ENCODE assay signal across 7 cellular contexts in the genomic region with DNA sequence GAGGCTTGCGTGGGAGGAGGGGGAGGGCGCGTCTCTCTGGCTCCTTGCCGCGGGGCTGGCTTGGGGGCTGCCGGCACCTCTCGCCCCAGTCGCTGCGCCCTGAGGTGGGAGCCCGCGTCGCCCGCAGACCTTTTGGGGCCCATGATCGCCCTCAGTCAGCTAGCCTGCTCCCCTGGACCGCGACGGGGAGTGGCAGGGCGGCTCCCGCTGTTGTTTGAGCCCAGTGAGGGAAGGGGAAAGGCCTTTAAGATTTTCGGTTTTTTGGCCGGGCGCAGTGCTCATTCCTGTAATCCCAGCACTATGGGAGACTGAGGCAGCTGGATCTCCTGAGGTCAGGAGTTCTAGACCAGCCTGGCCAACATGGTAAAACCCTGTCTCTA.
DNase-seq lines count a peak whose midpoint lies in the region; ATAC-seq and TF ChIP-seq lines count a peak whose summit lies in the region.
"Not testable (repeated sequence)": the region's sequence is repeated elsewhere in the genome, so short reads cannot be mapped to it uniquely, and the experiment has no call there.

No MANE protein-coding gene starts in this region.

- ATAC-seq in psoas muscle, result not testable (repeated sequence)

- WGBS in psoas muscle, 3 donors, result 3 to 5% (median 3%) methylated on average over 8 to 10 of the region's 22 CpGs
- WGBS in stomach, 5 donors, result 1 to 7% (median 1%) methylated on average over 7 to 10 of the region's 22 CpGs; no CpG with 5 or more reads in 2 of the 5 donors

- H3K4me1 ChIP-seq in breast epithelium, psoas muscle, stomach: not testable (repeated sequence)

- not testable (repeated sequence) for H3K9me3 ChIP-seq in breast epithelium, psoas muscle, stomach

- not testable (repeated sequence) for TF ChIP-seq EP300 in stomach (IDR thresholded peaks at IDR 0.05)

- not testable (repeated sequence) for TF ChIP-seq POLR2A in breast epithelium (IDR thresholded peaks at IDR 0.05); stomach (IDR thresholded peaks at IDR 0.05)

- TF ChIP-seq CTCF in breast epithelium (IDR thresholded peaks at IDR 0.05); fibroblast of villous mesenchyme (IDR thresholded peaks at IDR 0.05; ENCODE audit: insufficient read depth, low read depth, low read length); kidney epithelial cell (IDR thresholded peaks at IDR 0.05; ENCODE audit: insufficient read depth, low read length, poor library complexity, severe bottlenecking); psoas muscle (IDR thresholded peaks at IDR 0.05); stomach (IDR thresholded peaks at IDR 0.05): not testable (repeated sequence)

- H3K27ac ChIP-seq in breast epithelium, result not testable (repeated sequence)
- H3K27ac ChIP-seq in psoas muscle (peak overlapping the region; percentile 50), stomach (peak overlapping the region in 3 of 5 donors; percentile 48 to 82 (median 66))

- H3K27me3 ChIP-seq in breast epithelium; kidney epithelial cell (ENCODE audit: control insufficient read depth, insufficient read depth, low read length); psoas muscle (ENCODE audit: insufficient read depth in 3 of 3, low read length in 2 of 3); stomach: not testable (repeated sequence)

- 0 out of 2 replicates have a peak overlapping the region, but pooled peaks have one; percentile 20 for H3K4me3 ChIP-seq in Jurkat, Clone E6-1 (ENCODE audit: low read length)
- H3K4me3 ChIP-seq in breast epithelium (peak overlapping the region; percentile 23 to 50 (median 44)), fibroblast of villous mesenchyme (ENCODE audit: low read depth, low read length) (peak overlapping the region; percentile 29), kidney epithelial cell (ENCODE audit: low read depth, low read length) (peak overlapping the region; percentile 40), psoas muscle (peak overlapping the region; percentile 62), stomach (peak overlapping the region in 3 of 4 donors; percentile 26 to 42 (median 39))

- intact Hi-C loops in breast epithelium (cut with DNase I; ENCODE audit: low total_unique reads); psoas muscle (cut with DNase I); stomach (cut with DNase I; ENCODE audit: low total_unique reads): not testable (repeated sequence)

- DNase-seq in Jurkat, Clone E6-1 (ENCODE audit: low read depth, low spot score); fibroblast of villous mesenchyme (ENCODE audit: low read depth); kidney epithelial cell (ENCODE audit: low read depth); stomach: not testable (repeated sequence)
- peak; percentile 62 for DNase-seq in activated CD8-positive, alpha-beta memory T cell treated with anti-CD3 and anti-CD28 coated beads for 24 hours
- DNase-seq in breast epithelium (ENCODE audit: low spot score in 2 of 2) (peak in 1 of 2 donors; percentile 16), psoas muscle (peak in 1 of 2 donors; percentile 55)

- H3K36me3 ChIP-seq in breast epithelium; kidney epithelial cell (ENCODE audit: control insufficient read depth, insufficient read depth, low read length); psoas muscle (ENCODE audit: insufficient read depth in 1 of 2, low read depth in 1 of 2); stomach: not testable (repeated sequence)
